In the genomic region with DNA sequence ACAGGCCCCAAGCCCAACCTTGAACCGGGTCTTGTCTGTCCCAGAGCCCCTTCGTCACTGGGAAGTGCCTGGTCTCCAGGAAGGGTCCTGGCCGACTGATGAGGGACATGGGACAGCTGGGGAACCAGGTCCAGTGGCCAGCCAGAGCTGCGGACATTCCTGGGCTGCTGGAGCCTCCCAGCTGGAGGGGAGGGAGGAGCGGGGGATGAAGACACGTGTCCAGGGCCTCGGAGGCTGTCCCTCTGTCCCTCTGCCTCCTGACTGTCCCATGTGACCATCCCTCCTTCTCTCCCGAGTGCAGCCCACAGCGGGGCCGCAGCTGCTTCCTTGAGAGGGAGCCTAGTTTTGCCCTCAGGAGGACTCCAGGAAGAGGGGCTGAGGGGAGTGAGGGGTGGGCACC, we compare ENCODE assay signal across 24 cellular contexts. TPM values are rescaled to one million over a fixed set of nuclear protein-coding genes. Genes with fewer than 3 reads are reported as not detected.
DNase-seq lines count a peak whose midpoint lies in the region; ATAC-seq and TF ChIP-seq lines count a peak whose summit lies in the region.
"Had no signal": no experiment of that assay in that cellular context is flagged by ENCODE, and none has a peak within 500 bp of the region (broad histone marks: within the 10 kb centered on the region; RNA-seq: fewer than 3 reads in every experiment).

No MANE protein-coding gene starts in this region.

- CTCF ChIA-PET in IMR-90 (lab: Yijun Ruan, JAX) = interaction anchor here (0.6 kb wide), 1 partner anchor 19 kb away, joined by 4 read pairs; no protein-coding TSS in a partner anchor

- TF ChIP-seq POLR2A in IMR-90 (IDR thresholded peaks at IDR 0.05; ENCODE audit: low read depth, low read length) (no peak), upper lobe of left lung (IDR thresholded peaks at IDR 0.05) (no peak)

- in situ Hi-C loops in IMR-90 (cut with MboI; ENCODE audit: low sequenced_read_pairs) = no loop called here

- H3K9me3 ChIP-seq in IMR-90 (ENCODE audit: control insufficient read depth, insufficient read depth, low read length) (no peaks in the 10 kb centered on the region), lower lobe of right lung (no peaks in the 10 kb centered on the region), upper lobe of left lung (no peaks in the 10 kb centered on the region)
- H3K9me3 ChIP-seq: breast epithelium, Caco-2, ovary, suprapubic skin had no signal

- dilution Hi-C loops in IMR-90 (cut with HindIII; ENCODE audit: low sequenced_read_pairs, unreplicated experiment) = no loop called here

- TF ChIP-seq CTCF in IMR-90 (conservative IDR thresholded peaks at IDR 0.05; ENCODE audit: low read depth, low read length) = no peak
- no peak for TF ChIP-seq CTCF in lower lobe of right lung (IDR thresholded peaks at IDR 0.05)
- no peak for TF ChIP-seq CTCF in upper lobe of left lung (IDR thresholded peaks at IDR 0.05)
- no peak for TF ChIP-seq CTCF in omental fat pad (IDR thresholded peaks at IDR 0.05)

- DNase-seq in IMR-90 (no peak), left cardiac atrium (no peak), lower lobe of right lung (no peak), upper lobe of left lung (peak in 1 of 2 donors; percentile 59), omental fat pad (ENCODE audit: low spot score) (no peak)
- DNase-seq: activated CD4-positive, CD25-positive, alpha-beta regulatory T cell treated with anti-CD3 and anti-CD28 coated beads, Interleukin-2, amount 50 U/mL, for 72 hours; activated T-cell treated with anti-CD3 and anti-CD28 coated beads, Interleukin-2, amount 50 U/mL, for 1 hour; Caco-2; cortex of kidney; DND-41; HFFc6; immature natural killer cell; Kasumi-1; naive B cell; NCI-H1048; NCI-H2029; NCI-H345; OCI-M1; ovary; SHP77 treated with DMSO at 0.1 percent for 48 hours had no signal

- no peak overlapping the region for H2BK15ac ChIP-seq in IMR-90 (ENCODE audit: low read depth, low read length)

- no peak overlapping the region for H3K9ac ChIP-seq in IMR-90 (ENCODE audit: low read depth, low read length)

- H3K4me2 ChIP-seq in IMR-90 (ENCODE audit: low read depth, low read length) = no peak overlapping the region

- peaks cover 4 to 9% of the 10 kb centered on the region in 2 experiments; a peak in 3 of 4 replicates for H3K79me1 ChIP-seq in IMR-90 (ENCODE audit: low read depth in 1 of 2, low read length in 2 of 2)

- POLR2A ChIA-PET in IMR-90 (lab: Charles Lee; ENCODE audit: unreplicated experiment) = interaction anchor here (0.6 kb wide), 1 partner anchor 68 kb away, joined by 15 read pairs; no protein-coding TSS in a partner anchor

- H3K18ac ChIP-seq in IMR-90 (ENCODE audit: low read depth, low read length) = no peak overlapping the region

- peaks cover 3% of the 10 kb centered on the region; the same call in 1 of the 2 replicates for H4K20me1 ChIP-seq in IMR-90 (ENCODE audit: insufficient read depth, low read length)

- no peak overlapping the region for H2BK120ac ChIP-seq in IMR-90 (ENCODE audit: low read depth, low read length)

- no peak overlapping the region for H4K91ac ChIP-seq in IMR-90 (ENCODE audit: insufficient read depth, low read depth, low read length)

- H3K27me3 ChIP-seq in IMR-90 (ENCODE audit: control insufficient read depth, insufficient read depth, low read length) = no peaks in the 10 kb centered on the region
- no peaks in the 10 kb centered on the region for H3K27me3 ChIP-seq in lower lobe of right lung (ENCODE audit: low read depth)
- H3K27me3 ChIP-seq in upper lobe of left lung = no peaks in the 10 kb centered on the region
- H3K27me3 ChIP-seq: breast epithelium, ovary, suprapubic skin had no signal

- ATAC-seq in IMR-90 (ENCODE audit: low read depth) = peak; percentile 61
- ATAC-seq in left cardiac atrium = peak; percentile 56 to 64
- ATAC-seq in lower lobe of right lung = peak; percentile 52 to 55
- no peak for ATAC-seq in upper lobe of left lung (ENCODE audit: low FRiP score in 2 of 2)
- no peak for ATAC-seq in omental fat pad (ENCODE audit: low FRiP score)
- ATAC-seq in HG02981 (IDR thresholded peaks at IDR 0.05; ENCODE audit: unreplicated experiment) = no peak
- ATAC-seq in GM21529 (IDR thresholded peaks at IDR 0.05; ENCODE audit: unreplicated experiment) = no peak

- no peak for TF ChIP-seq RAD21 in IMR-90 (IDR thresholded peaks at IDR 0.05; ENCODE audit: low read length)

- no peak overlapping the region for H3K27ac ChIP-seq in IMR-90 (ENCODE audit: insufficient read depth, low read length)
- no peak overlapping the region for H3K27ac ChIP-seq in lower lobe of right lung
- peak overlapping the region in 3 of 4 donors; percentile 28 to 74 (median 67) for H3K27ac ChIP-seq in upper lobe of left lung
- H3K27ac ChIP-seq: breast epithelium, ovary, suprapubic skin had no signal

- BruUV-seq in IMR-90 (replicated peaks; lab: Mats Ljungman, UMichigan) = no TSS peak

- H3K56ac ChIP-seq in IMR-90 (ENCODE audit: extremely low read depth, insufficient read depth, low read length) = no peak overlapping the region

- no peak overlapping the region for H4K5ac ChIP-seq in IMR-90 (ENCODE audit: low read depth, low read length)

- no peak overlapping the region for H2BK5ac ChIP-seq in IMR-90 (ENCODE audit: low read depth, low read length, poor library complexity, severe bottlenecking)

- H3K4me1 ChIP-seq in IMR-90 (ENCODE audit: control insufficient read depth, insufficient read depth, low read length) (peaks cover 11% of the 10 kb centered on the region), lower lobe of right lung (peaks cover 19% of the 10 kb centered on the region), upper lobe of left lung (peaks cover 17 to 24% (median 20%) of the 10 kb centered on the region in 4 donors)
- H3K4me1 ChIP-seq: breast epithelium had no signal

- no peak overlapping the region for H4K8ac ChIP-seq in IMR-90 (ENCODE audit: low read depth in 2 of 2, low read length in 2 of 2)

- peaks cover 3% of the 10 kb centered on the region for H3K36me3 ChIP-seq in IMR-90 (ENCODE audit: control insufficient read depth, insufficient read depth, low read length)
- no peaks in the 10 kb centered on the region for H3K36me3 ChIP-seq in lower lobe of right lung
- no peaks in the 10 kb centered on the region for H3K36me3 ChIP-seq in upper lobe of left lung
- H3K36me3 ChIP-seq: breast epithelium, ovary had no signal

- H3K14ac ChIP-seq in IMR-90 (replicated peaks; ENCODE audit: low read depth, low read length) = no peak overlapping the region

- H2BK20ac ChIP-seq in IMR-90 (ENCODE audit: low read depth, low read length) = no peak overlapping the region

- WGBS in IMR-90 (ENCODE audit: extremely low coverage in 2 of 2, insufficient read length in 1 of 2), 2 experiments = no CpG with 5 or more reads among the region's 10 CpGs
- WGBS in upper lobe of left lung, 2 donors = 40 to 48% methylated on average over 3 to 10 of the region's 10 CpGs

- intact Hi-C loops in IMR-90 (cut with micrococcal nuclease) (no loop called here), left cardiac atrium (cut with DNase I) (no loop called here), lower lobe of right lung (cut with DNase I) (no loop called here)

- H3K9me1 ChIP-seq in IMR-90 (ENCODE audit: insufficient read depth, low read length) = no peaks in the 10 kb centered on the region

- H2AFZ ChIP-seq in IMR-90 (replicated peaks; ENCODE audit: low read length, poor library complexity) = peak overlapping the region; percentile 28

- no peak overlapping the region for H3K4ac ChIP-seq in IMR-90 (ENCODE audit: low read depth, low read length)

- H2AK9ac ChIP-seq in IMR-90 (replicated peaks; ENCODE audit: low read depth, low read length, poor library complexity) = peak overlapping the region; percentile 33

- H2AK5ac ChIP-seq in IMR-90 (ENCODE audit: low read depth, low read length) = peak overlapping the region; percentile 52

- no peak overlapping the region for H3K23ac ChIP-seq in IMR-90 (ENCODE audit: low read depth, low read length)

- TF ChIP-seq EP300 in upper lobe of left lung (IDR thresholded peaks at IDR 0.05) = no peak

- no peak overlapping the region for H3K4me3 ChIP-seq in IMR-90 (ENCODE audit: insufficient read depth, low read depth, low read length)
- no peak overlapping the region for H3K4me3 ChIP-seq in lower lobe of right lung
- no peak overlapping the region for H3K4me3 ChIP-seq in upper lobe of left lung
- H3K4me3 ChIP-seq: breast epithelium, ovary, suprapubic skin had no signal

TF ChIP-seq in IMR-90, 13 proteins besides CTCF, POLR2A, EP300 and RAD21:
- TF ChIP-seq SMC3 (IDR thresholded peaks at IDR 0.05; ENCODE audit: low read depth, low read length) (no peak), RCOR1 (IDR thresholded peaks at IDR 0.05; ENCODE audit: insufficient replicate concordance, low read length) (no peak), RFX5 (IDR thresholded peaks at IDR 0.05; ENCODE audit: low read depth, low read length) (no peak), CHD1 (IDR thresholded peaks at IDR 0.05; ENCODE audit: low read depth, low read length) (no peak), CEBPB (IDR thresholded peaks at IDR 0.05; ENCODE audit: low read depth, low read length) (no peak), NFE2L2 (IDR thresholded peaks at IDR 0.05; ENCODE audit: low read depth, low read length) (no peak)
- TF ChIP-seq, protein P1, sequence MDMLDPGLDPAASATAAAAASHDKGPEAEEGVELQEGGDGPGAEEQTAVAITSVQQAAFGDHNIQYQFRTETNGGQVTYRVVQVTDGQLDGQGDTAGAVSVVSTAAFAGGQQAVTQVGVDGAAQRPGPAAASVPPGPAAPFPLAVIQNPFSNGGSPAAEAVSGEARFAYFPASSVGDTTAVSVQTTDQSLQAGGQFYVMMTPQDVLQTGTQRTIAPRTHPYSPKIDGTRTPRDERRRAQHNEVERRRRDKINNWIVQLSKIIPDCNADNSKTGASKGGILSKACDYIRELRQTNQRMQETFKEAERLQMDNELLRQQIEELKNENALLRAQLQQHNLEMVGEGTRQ (IDR thresholded peaks at IDR 0.05; ENCODE audit: low read depth, low read length) = 0 out of 2 replicates have a peak, but pooled peaks have one; percentile 38
- TF ChIP-seq, protein P2, sequence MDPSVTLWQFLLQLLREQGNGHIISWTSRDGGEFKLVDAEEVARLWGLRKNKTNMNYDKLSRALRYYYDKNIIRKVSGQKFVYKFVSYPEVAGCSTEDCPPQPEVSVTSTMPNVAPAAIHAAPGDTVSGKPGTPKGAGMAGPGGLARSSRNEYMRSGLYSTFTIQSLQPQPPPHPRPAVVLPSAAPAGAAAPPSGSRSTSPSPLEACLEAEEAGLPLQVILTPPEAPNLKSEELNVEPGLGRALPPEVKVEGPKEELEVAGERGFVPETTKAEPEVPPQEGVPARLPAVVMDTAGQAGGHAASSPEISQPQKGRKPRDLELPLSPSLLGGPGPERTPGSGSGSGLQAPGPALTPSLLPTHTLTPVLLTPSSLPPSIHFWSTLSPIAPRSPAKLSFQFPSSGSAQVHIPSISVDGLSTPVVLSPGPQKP (IDR thresholded peaks at IDR 0.05; ENCODE audit: borderline replicate concordance, low read depth, low read length) = no peak

RNA-seq across cellular contexts. Expression of a gene that starts 41.7 kb away (rescaled TPM):
- 25.3 and 33.6 TPM in 2 replicates for total RNA-seq in IMR-90 (2012; rRNA removed)
- 33.9 and 36.4 TPM in 2 replicates for polyA plus RNA-seq in IMR-90 (2012; rRNA removed)
- polyA plus RNA-seq in IMR-90 (2012; cell fraction: cytosol; rRNA removed) = 38.7 and 47.1 TPM in 2 replicates
- 63.9 and 70.8 TPM in 2 replicates for polyA plus RNA-seq in IMR-90 (2012; cell fraction: nucleus; rRNA removed; ENCODE audit: low replicate concordance)
- 10 to 100 TPM; 64.9 to 65.7 TPM for total RNA-seq in left cardiac atrium
- total RNA-seq in lower lobe of right lung = 40.3 TPM
- 10 to 100 TPM; 38.0 to 72.3 (median 49.3) TPM for total RNA-seq in upper lobe of left lung
- total RNA-seq in omental fat pad = 10 to 100 TPM; 28.4 to 56.7 (median 34.6) TPM

Comparison
In these comparisons a context has a peak if more than half of its experiments do, and no peak if none do; other contexts are left out.
1. ATAC-seq: peak in IMR-90 (single experiment), left cardiac atrium (2 of 2) and lower lobe of right lung (2 of 2); none in upper lobe of left lung (0 of 2), omental fat pad (single experiment), HG02981 (single experiment) and GM21529 (single experiment).
2. H3K27ac ChIP-seq: peak in upper lobe of left lung (3 of 4); none in IMR-90 (single experiment) and lower lobe of right lung (single experiment).